8 cellular contexts compared by ENCODE assay signal in genomic region chr3:8501388-8502131, GRCh38. TPM values are rescaled to one million over a fixed set of nuclear protein-coding genes. Genes with fewer than 3 reads are reported as not detected.
DNase-seq lines count a peak whose midpoint lies in the region; ATAC-seq and TF ChIP-seq lines count a peak whose summit lies in the region.

TSS of gene LMCD1 (plus strand) at chr3:8501823. CDS start at chr3:8501939, 116 bp downstream.

- no peaks in the 10 kb centered on the region for H3K36me3 ChIP-seq in kidney epithelial cell (ENCODE audit: control insufficient read depth, insufficient read depth, low read length)

- DNase-seq in A172 (ENCODE audit: low spot score) (peak; percentile 91), NCI-H226 (peak; percentile 98), kidney epithelial cell (ENCODE audit: low read depth) (peak; percentile 84)
- DNase-seq in activated CD4-positive, alpha-beta T cell treated with anti-CD3 and anti-CD28 coated beads for 48 hours, result peak; percentile 88
- peak; percentile 86 for DNase-seq in stimulated activated CD4-positive, alpha-beta T cell treated with anti-CD3 and anti-CD28 coated beads, Interleukin-15, amount 100 ng/mL, for 24 hours

- peak within 1 kb of the TSS; percentile 94 for H3K27ac ChIP-seq in cingulate gyrus (ENCODE audit: low read depth, low read length)

- TF ChIP-seq CTCF in kidney epithelial cell (IDR thresholded peaks at IDR 0.05; ENCODE audit: insufficient read depth, low read length, poor library complexity, severe bottlenecking), result no peak

- H3K4me3 ChIP-seq in kidney epithelial cell (ENCODE audit: low read depth, low read length), result peak within 1 kb of the TSS; percentile 49

- peak; percentile 97 for ATAC-seq in GM18861 (IDR thresholded peaks at IDR 0.05; ENCODE audit: unreplicated experiment)
- peak; percentile 85 for ATAC-seq in HG03066 (IDR thresholded peaks at IDR 0.05; ENCODE audit: low read depth, unreplicated experiment)

- no peaks in the 10 kb centered on the region for H3K27me3 ChIP-seq in kidney epithelial cell (ENCODE audit: control insufficient read depth, insufficient read depth, low read length)

RNA-seq across cellular contexts. Expression of gene LMCD1, which starts in this region (rescaled TPM):
- total RNA-seq in A172 (2014; rRNA removed; shearing (Covaris generic)), result 3.9 and 8.4 TPM in 2 replicates
- 221 and 264 TPM in 2 replicates for total RNA-seq in kidney epithelial cell

Comparison
In these comparisons a context has a peak if more than half of its experiments do, and no peak if none do; other contexts are left out.
1. Peak in every context shown above with its lines: DNase-seq, ATAC-seq, H3K4me3 ChIP-seq and H3K27ac ChIP-seq.
2. RNA of gene LMCD1 (total RNA-seq): 221 to 264 TPM in kidney epithelial cell; 3.9 to 8.4 TPM in A172; every median in the first group is over 10 times any median in the second.